In the genomic region with DNA sequence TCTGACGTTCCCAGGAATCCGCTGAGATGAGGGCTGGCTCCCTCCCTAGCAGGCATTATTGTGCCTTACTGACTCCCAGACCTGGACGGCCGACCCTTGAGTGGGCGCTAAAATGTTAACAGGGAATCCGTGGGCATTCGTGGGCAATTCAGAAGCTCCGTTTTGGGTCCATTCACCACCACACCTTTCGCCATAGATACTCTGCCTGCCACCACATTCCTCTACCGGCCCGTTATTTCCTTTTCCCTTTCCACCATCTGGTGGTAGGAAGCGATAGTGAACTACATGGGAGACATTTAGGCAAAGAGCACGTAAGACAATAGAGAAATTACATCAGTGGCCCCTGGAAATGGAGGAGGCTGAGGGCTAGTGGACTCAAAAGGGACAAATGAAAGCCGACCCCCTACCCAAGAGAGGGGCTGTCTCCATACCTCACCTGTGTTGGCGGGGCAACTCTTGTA, we compare ENCODE assay signal across 9 cellular contexts. TPM values are rescaled to one million over a fixed set of nuclear protein-coding genes. Genes with fewer than 3 reads are reported as not detected.
A peak's percentile ranks its signal among the peaks of the same experiment; 100 is the strongest.
DNase-seq lines count a peak whose midpoint lies in the region; ATAC-seq and TF ChIP-seq lines count a peak whose summit lies in the region.
"Had no signal": no experiment of that assay in that cellular context is flagged by ENCODE, and none has a peak within 500 bp of the region (broad histone marks: within the 10 kb centered on the region; RNA-seq: fewer than 3 reads in every experiment).

No MANE protein-coding gene starts in this region.

- H3K9me3 ChIP-seq in esophagus squamous epithelium (no peaks in the 10 kb centered on the region), mucosa of stomach (ENCODE audit: control insufficient read depth, low read length) (no peaks in the 10 kb centered on the region)

- H3K4me3 ChIP-seq in esophagus squamous epithelium (peak overlapping the region; percentile 51 to 80 (median 62)), mucosa of stomach (ENCODE audit: low read length) (peak overlapping the region; percentile 71), urinary bladder (ENCODE audit: low read depth, low read length) (peak overlapping the region; percentile 85)

- peak; percentile 25 for ATAC-seq in GM18511 (IDR thresholded peaks at IDR 0.05; ENCODE audit: unreplicated experiment)

- intact Hi-C loops in esophagus squamous epithelium (cut with DNase I) = loop anchor here (10.0 kb wide), 1 partner anchor 154 kb away; no protein-coding TSS in a partner anchor

- peaks cover 0 to 15% (median 0%) of the 10 kb centered on the region in 3 donors for H3K4me1 ChIP-seq in esophagus squamous epithelium
- H3K4me1 ChIP-seq in mucosa of stomach (ENCODE audit: control insufficient read depth, insufficient read depth, low read length) = peaks cover 8% of the 10 kb centered on the region
- H3K4me1 ChIP-seq in urinary bladder (ENCODE audit: insufficient read depth) = no peaks in the 10 kb centered on the region

- peaks cover 0 to 4% (median 0%) of the 10 kb centered on the region in 4 donors for H3K27me3 ChIP-seq in esophagus squamous epithelium
- H3K27me3 ChIP-seq in mucosa of stomach (ENCODE audit: control insufficient read depth, insufficient read depth, low read length) = no peaks in the 10 kb centered on the region

- peak; percentile 10 to 58 (median 43) for TF ChIP-seq CTCF in esophagus squamous epithelium (IDR thresholded peaks at IDR 0.05)

- peak overlapping the region in 3 of 4 donors; percentile 60 to 78 (median 68) for H3K27ac ChIP-seq in esophagus squamous epithelium
- H3K27ac ChIP-seq in urinary bladder (ENCODE audit: low read depth) = no peak overlapping the region
- H3K27ac ChIP-seq: KMS-11 had no signal

- TF ChIP-seq POLR2A in esophagus squamous epithelium (IDR thresholded peaks at IDR 0.05) = no peak

- H3K36me3 ChIP-seq in esophagus squamous epithelium (no peaks in the 10 kb centered on the region), mucosa of stomach (ENCODE audit: control insufficient read depth, insufficient read depth, low read length) (no peaks in the 10 kb centered on the region), urinary bladder (ENCODE audit: insufficient read depth) (no peaks in the 10 kb centered on the region)

- peak overlapping the region; percentile 22 for H3K9ac ChIP-seq in mucosa of stomach (ENCODE audit: low read length)

- 45% methylated on average over 12 of the region's 15 CpGs; no CpG with 5 or more reads in 1 of the 2 donors for WGBS in esophagus squamous epithelium, 2 donors
- 7% methylated on average over 15 of the region's 15 CpGs for WGBS in urinary bladder

- DNase-seq in AML-193 (lab: John Stamatoyannopoulos, UW) = peak; percentile 51 to 64
- peak; percentile 64 for DNase-seq in NCI-H2227 treated with DMSO at 0.1 percent for 48 hours (lab: John Stamatoyannopoulos, UW)
- peak; percentile 16 for DNase-seq in activated CD4-positive, alpha-beta T cell treated with anti-CD3 and anti-CD28 coated beads, Interleukin-2, amount 50 U/mL, for 1 hour
- no peak for DNase-seq in esophagus squamous epithelium (lab: John Stamatoyannopoulos, UW)
- no peak for DNase-seq in retina

RNA-seq across cellular contexts. Expression of gene SH3KBP1, which starts 1.0 kb away (rescaled TPM):
- total RNA-seq in esophagus squamous epithelium (1 to 10 TPM; 2.3 to 9.5 (median 7.5) TPM), urinary bladder (13.2 TPM)
- polyA plus RNA-seq in urinary bladder = 14.2 TPM

Comparison
In these comparisons a context has a peak if more than half of its experiments do, and no peak if none do; other contexts are left out.
1. DNase-seq: peak in AML-193 (2 of 2), NCI-H2227 treated with DMSO at 0.1 percent for 48 hours (single experiment) and activated CD4-positive, alpha-beta T cell treated with anti-CD3 and anti-CD28 coated beads, Interleukin-2, amount 50 U/mL, for 1 hour (single experiment); none in esophagus squamous epithelium (single experiment) and retina (single experiment).
2. Peak in every context shown above with its lines, with median percentiles within 50 percentile points of each other: H3K4me3 ChIP-seq.